Comparison of ENCODE assay signal across 8 cellular contexts in genomic region chr2:34096552-34097171, GRCh38.
DNase-seq lines count a peak whose midpoint lies in the region; ATAC-seq and TF ChIP-seq lines count a peak whose summit lies in the region.

No MANE protein-coding gene starts in this region.

- H3K4me3 ChIP-seq in OCI-LY3 (ENCODE audit: low read length) (no peak overlapping the region), left ventricle myocardium inferior (no peak overlapping the region)

- no peak overlapping the region for H3K9ac ChIP-seq in OCI-LY3 (ENCODE audit: low read length)

- H3K27ac ChIP-seq in OCI-LY3 (ENCODE audit: low read length) (no peak overlapping the region), left ventricle myocardium inferior (replicated peaks) (no peak overlapping the region)

- H3K4me2 ChIP-seq in OCI-LY3 (ENCODE audit: low read length), result no peak overlapping the region

- TF ChIP-seq CTCF in OCI-LY3 (IDR thresholded peaks at IDR 0.05; ENCODE audit: low read depth, low read length), result peak; percentile 90
- peak; percentile 82 for TF ChIP-seq CTCF in left ventricle myocardium inferior (IDR thresholded peaks at IDR 0.05; ENCODE audit: borderline replicate concordance)

- H3K27ac Mint-ChIP-seq in activated naive CD8-positive, alpha-beta T cell treated with anti-CD3 and anti-CD28 coated beads for 36 hours, result no peak overlapping the region

- intact Hi-C loops in left ventricle myocardium inferior (cut with micrococcal nuclease) (no loop called here), sciatic nerve (cut with DNase I) (no loop called here)

- no peaks in the 10 kb centered on the region for H4K20me1 ChIP-seq in OCI-LY3 (ENCODE audit: insufficient read depth, low read length)

- no peaks in the 10 kb centered on the region for H3K4me1 Mint-ChIP-seq in activated naive CD8-positive, alpha-beta T cell treated with anti-CD3 and anti-CD28 coated beads for 36 hours

- H3K27me3 ChIP-seq in OCI-LY3 (ENCODE audit: low read depth, low read length) (no peaks in the 10 kb centered on the region), left ventricle myocardium inferior (ENCODE audit: low read depth) (no peaks in the 10 kb centered on the region)

- DNase-seq in D341Med (ENCODE audit: low spot score) (peak; percentile 31), left ventricle myocardium inferior (no peak), sciatic nerve (ENCODE audit: low spot score) (peak; percentile 60)
- peak; percentile 1 for DNase-seq in activated naive CD8-positive, alpha-beta T cell treated with anti-CD3 and anti-CD28 coated beads for 36 hours

- H3K27me3 Mint-ChIP-seq in activated naive CD8-positive, alpha-beta T cell treated with anti-CD3 and anti-CD28 coated beads for 36 hours, result no peaks in the 10 kb centered on the region

- H3K36me3 Mint-ChIP-seq in activated naive CD8-positive, alpha-beta T cell treated with anti-CD3 and anti-CD28 coated beads for 36 hours, result no peaks in the 10 kb centered on the region

- no peaks in the 10 kb centered on the region for H3K9me3 Mint-ChIP-seq in activated naive CD8-positive, alpha-beta T cell treated with anti-CD3 and anti-CD28 coated beads for 36 hours

- H3K79me2 ChIP-seq in OCI-LY3 (ENCODE audit: low read length), result no peaks in the 10 kb centered on the region

- peak; percentile 85 for ATAC-seq in GM19035 (IDR thresholded peaks at IDR 0.05; ENCODE audit: unreplicated experiment)
- ATAC-seq in HG03354 (IDR thresholded peaks at IDR 0.05; ENCODE audit: poor library complexity, severe bottlenecking, unreplicated experiment), result peak; percentile 80
- peak; percentile 49 for ATAC-seq in sciatic nerve
- no peak for ATAC-seq in HG03521 (IDR thresholded peaks at IDR 0.05; ENCODE audit: unreplicated experiment)

- H3K4me1 ChIP-seq in OCI-LY3 (ENCODE audit: low read length), result peaks cover 8% of the 10 kb centered on the region
- no peaks in the 10 kb centered on the region for H3K4me1 ChIP-seq in left ventricle myocardium inferior

- no peaks in the 10 kb centered on the region for H3K36me3 ChIP-seq in OCI-LY3 (replicated peaks; ENCODE audit: low read depth, low read length)
- H3K36me3 ChIP-seq in left ventricle myocardium inferior, result no peaks in the 10 kb centered on the region

- H3K9me3 ChIP-seq in OCI-LY3 (ENCODE audit: insufficient read depth, low read length) (no peaks in the 10 kb centered on the region), left ventricle myocardium inferior (replicated peaks) (no peaks in the 10 kb centered on the region)

- no peak overlapping the region for H2AFZ ChIP-seq in OCI-LY3 (ENCODE audit: low read depth, low read length)

- H3K4me3 Mint-ChIP-seq in activated naive CD8-positive, alpha-beta T cell treated with anti-CD3 and anti-CD28 coated beads for 36 hours, result no peak overlapping the region
